8 cellular contexts compared by ENCODE assay signal in genomic region chr2:70300771-70301343, GRCh38. TPM values are rescaled to one million over a fixed set of nuclear protein-coding genes. Genes with fewer than 3 reads are reported as not detected.
DNase-seq lines count a peak whose midpoint lies in the region; ATAC-seq and TF ChIP-seq lines count a peak whose summit lies in the region.

No MANE protein-coding gene starts in this region.

- no peaks in the 10 kb centered on the region for H3K9me3 Mint-ChIP-seq in CD8-positive, alpha-beta T cell
- no peaks in the 10 kb centered on the region for H3K9me3 Mint-ChIP-seq in natural killer cell treated with Interleukin-12 subunit alpha and Interleukin-12 subunit beta and Interleukin-15 and Interleukin-18, amount 100 ng/mL, for 72 hours

- H3K36me3 Mint-ChIP-seq in CD8-positive, alpha-beta T cell: peaks cover 39% of the 10 kb centered on the region
- H3K36me3 Mint-ChIP-seq in natural killer cell treated with Interleukin-12 subunit alpha and Interleukin-12 subunit beta and Interleukin-15 and Interleukin-18, amount 100 ng/mL, for 72 hours: peaks cover 10% of the 10 kb centered on the region

- H3K4me3 Mint-ChIP-seq in CD8-positive, alpha-beta T cell: peak overlapping the region; percentile 89
- peak overlapping the region; percentile 91 for H3K4me3 Mint-ChIP-seq in natural killer cell treated with Interleukin-12 subunit alpha and Interleukin-12 subunit beta and Interleukin-15 and Interleukin-18, amount 100 ng/mL, for 72 hours

- no peak for ATAC-seq in CD8-positive, alpha-beta T cell
- ATAC-seq in natural killer cell treated with Interleukin-12 subunit alpha and Interleukin-12 subunit beta and Interleukin-15 and Interleukin-18, amount 100 ng/mL, for 72 hours: no peak
- no peak for ATAC-seq in HG03039 (IDR thresholded peaks at IDR 0.05; ENCODE audit: unreplicated experiment)

- peak overlapping the region; percentile 93 for H3K27ac Mint-ChIP-seq in CD8-positive, alpha-beta T cell
- H3K27ac Mint-ChIP-seq in natural killer cell treated with Interleukin-12 subunit alpha and Interleukin-12 subunit beta and Interleukin-15 and Interleukin-18, amount 100 ng/mL, for 72 hours: peak overlapping the region; percentile 84 to 93

- H3K36me3 ChIP-seq in CD8-positive, alpha-beta T cell (ENCODE audit: insufficient read depth, low read length): no peaks in the 10 kb centered on the region
- H3K36me3 ChIP-seq in KOPT-K1 (ENCODE audit: insufficient read depth, low read length): peaks cover 47% of the 10 kb centered on the region

- no peaks in the 10 kb centered on the region for H3K27me3 Mint-ChIP-seq in CD8-positive, alpha-beta T cell (ENCODE audit: low read depth)
- no peaks in the 10 kb centered on the region for H3K27me3 Mint-ChIP-seq in natural killer cell treated with Interleukin-12 subunit alpha and Interleukin-12 subunit beta and Interleukin-15 and Interleukin-18, amount 100 ng/mL, for 72 hours

- H3K27me3 ChIP-seq in CD8-positive, alpha-beta T cell (ENCODE audit: insufficient read depth, low read length): no peaks in the 10 kb centered on the region

- H3K4me1 ChIP-seq in CD8-positive, alpha-beta T cell (ENCODE audit: insufficient read depth, low read length): peaks cover 16% of the 10 kb centered on the region

- H3K4me3 ChIP-seq in CD8-positive, alpha-beta T cell (ENCODE audit: low read depth, low read length): peak overlapping the region; percentile 94
- H3K4me3 ChIP-seq in choroid plexus epithelial cell (ENCODE audit: low read depth, low read length): peak overlapping the region; percentile 90

- no peaks in the 10 kb centered on the region for H3K9me3 ChIP-seq in CD8-positive, alpha-beta T cell (ENCODE audit: low read length)
- no peaks in the 10 kb centered on the region for H3K9me3 ChIP-seq in KOPT-K1 (ENCODE audit: insufficient read depth, low read length, poor library complexity, severe bottlenecking)

- intact Hi-C loops in CD8-positive, alpha-beta T cell (cut with DNase I, micrococcal nuclease): loop anchor here (1.0 to 10.0 kb wide), 15 partner anchors 8 to 1834 kb away; partner anchors contain the start of genes APLF (in 1 of the 2), FBXO48 (in 1 of the 2), GFPT1 (in 1 of the 2) and GMCL1 (in 1 of the 2)

- peak overlapping the region; percentile 77 for H3K27ac ChIP-seq in CD8-positive, alpha-beta T cell (ENCODE audit: low read depth, low read length)
- H3K27ac ChIP-seq in KOPT-K1 (ENCODE audit: low read depth, low read length, poor library complexity, severe bottlenecking): peak overlapping the region; percentile 79

- no peak for DNase-seq in CD8-positive, alpha-beta T cell
- DNase-seq in choroid plexus epithelial cell (ENCODE audit: low read depth) (no peak), glomerular visceral epithelial cell (ENCODE audit: extremely low spot score) (no peak), iPS-NIHi11 (ENCODE audit: low spot score) (no peak), NCI-H2107 (lab: John Stamatoyannopoulos, UW) (no peak)
- no peak for DNase-seq in natural killer cell treated with Interleukin-12 subunit alpha and Interleukin-12 subunit beta and Interleukin-15 and Interleukin-18, amount 100 ng/mL, for 72 hours (ENCODE audit: low spot score)

- CTCF ChIA-PET in CD8-positive, alpha-beta T cell (lab: Charles Lee): interaction anchor here (1.0 to 6.3 kb wide), 8 partner anchors 7 to 389 kb away, joined by 4 to 116 read pairs (median 21); partner anchors contain the start of genes MXD1, SNRPG and TIA1

- POLR2A ChIA-PET in CD8-positive, alpha-beta T cell (lab: Charles Lee): interaction anchor here (1.0 to 3.1 kb wide), 2 partner anchors 7 to 864 kb away, joined by 3 to 19 read pairs; partner anchors contain the start of genes NFU1 and SNRPG

- peaks cover 29% of the 10 kb centered on the region for H3K4me1 Mint-ChIP-seq in CD8-positive, alpha-beta T cell (ENCODE audit: low read depth)
- peaks cover 16 to 22% of the 10 kb centered on the region in 2 donors for H3K4me1 Mint-ChIP-seq in natural killer cell treated with Interleukin-12 subunit alpha and Interleukin-12 subunit beta and Interleukin-15 and Interleukin-18, amount 100 ng/mL, for 72 hours (ENCODE audit: low read depth in 2 of 2)

- TF ChIP-seq CTCF in CD8-positive, alpha-beta T cell (IDR thresholded peaks at IDR 0.05): no peak
- no peak for TF ChIP-seq CTCF in choroid plexus epithelial cell (conservative IDR thresholded peaks at IDR 0.05; ENCODE audit: low read depth, low read length)

RNA-seq across cellular contexts. Expression of gene FAM136A, which starts 1.0 kb away (rescaled TPM):
- total RNA-seq in CD8-positive, alpha-beta T cell: 10 to 100 TPM; 30.8 to 30.9 TPM
- 10 to 100 TPM; 45.5 to 86.2 TPM for total RNA-seq in natural killer cell treated with Interleukin-12 subunit alpha and Interleukin-12 subunit beta and Interleukin-15 and Interleukin-18, amount 100 ng/mL, for 72 hours

RNA-seq across cellular contexts. Expression of gene SNRPG, which starts 7.3 kb away (rescaled TPM):
- total RNA-seq in CD8-positive, alpha-beta T cell: 100 to 1,000 TPM; 102 to 108 TPM
- total RNA-seq in natural killer cell treated with Interleukin-12 subunit alpha and Interleukin-12 subunit beta and Interleukin-15 and Interleukin-18, amount 100 ng/mL, for 72 hours: 100 to 1,000 TPM; 226 to 244 TPM

RNA-seq across cellular contexts. Expression of gene PCYOX1, which starts 42.9 kb away (rescaled TPM):
- 1 to 10 TPM; 7.4 to 9.4 TPM for total RNA-seq in CD8-positive, alpha-beta T cell
- 10 to 100 TPM; 11.5 to 14.1 TPM for total RNA-seq in natural killer cell treated with Interleukin-12 subunit alpha and Interleukin-12 subunit beta and Interleukin-15 and Interleukin-18, amount 100 ng/mL, for 72 hours

RNA-seq across cellular contexts. Expression of gene TIA1, which starts 52.4 kb away (rescaled TPM):
- total RNA-seq in CD8-positive, alpha-beta T cell: 10 to 100 TPM; 55.9 to 62.6 TPM
- total RNA-seq in natural killer cell treated with Interleukin-12 subunit alpha and Interleukin-12 subunit beta and Interleukin-15 and Interleukin-18, amount 100 ng/mL, for 72 hours: 100 to 1,000 TPM; 103 to 125 TPM
